8 cellular contexts compared by ENCODE assay signal in genomic region chr4:9495450-9495849, GRCh38. TPM values are rescaled to one million over a fixed set of nuclear protein-coding genes. Genes with fewer than 3 reads are reported as not detected.
DNase-seq lines count a peak whose midpoint lies in the region; TF ChIP-seq lines count a peak whose summit lies in the region.
"Not testable (repeated sequence)": the region's sequence is repeated elsewhere in the genome, so short reads cannot be mapped to it uniquely, and the experiment has no call there.

No MANE protein-coding gene starts in this region.

- H3K9me3 ChIP-seq in smooth muscle cell (replicated peaks; ENCODE audit: low read depth) = not testable (repeated sequence)

- not testable (repeated sequence) for H3K36me3 Mint-ChIP-seq in type B pancreatic cell

- H2AFZ ChIP-seq in smooth muscle cell (ENCODE audit: low read depth) = not testable (repeated sequence)

- not testable (repeated sequence) for TF ChIP-seq CTCF in RWPE1 (conservative IDR thresholded peaks at IDR 0.05; ENCODE audit: low read depth)
- TF ChIP-seq CTCF in smooth muscle cell (IDR thresholded peaks at IDR 0.05; ENCODE audit: borderline replicate concordance, insufficient read depth, poor library complexity, severe bottlenecking) = peak; percentile 41
- TF ChIP-seq CTCF in type B pancreatic cell (conservative IDR thresholded peaks at IDR 0.05) = peak; percentile 70

- H4K20me1 ChIP-seq in smooth muscle cell (ENCODE audit: low read depth) = not testable (repeated sequence)

- peaks cover 50% of the 10 kb centered on the region for H3K27me3 Mint-ChIP-seq in type B pancreatic cell

- not testable (repeated sequence) for H3K27ac ChIP-seq in RWPE1; smooth muscle cell (ENCODE audit: low read depth)

- DNase-seq in ELR (ENCODE audit: low read depth) (peak; percentile 20), NAMALWA (ENCODE audit: low spot score) (peak; percentile 75), RWPE1 (ENCODE audit: low spot score) (peak; percentile 1), ecto neural progenitor cell (ENCODE audit: low spot score) (peak; percentile 83), kidney tubule cell (ENCODE audit: low spot score) (peak; percentile 66), type B pancreatic cell (ENCODE audit: extremely low spot score, unreplicated experiment) (peak; percentile 77)
- peak; percentile 87 for DNase-seq in activated CD8-positive, alpha-beta memory T cell treated with anti-CD3 and anti-CD28 coated beads, Interleukin-2, amount 50 U/mL, for 48 hours
- not testable (repeated sequence) for DNase-seq in smooth muscle cell (lab: John Stamatoyannopoulos, UW; ENCODE audit: unreplicated experiment)

- not testable (repeated sequence) for H3K4me1 Mint-ChIP-seq in type B pancreatic cell (ENCODE audit: unreplicated experiment)

- H3K9me3 Mint-ChIP-seq in type B pancreatic cell = not testable (repeated sequence)

- H3K9ac ChIP-seq in smooth muscle cell (ENCODE audit: low read depth) = not testable (repeated sequence)

- peaks cover 30% of the 10 kb centered on the region for H3K27me3 ChIP-seq in smooth muscle cell (ENCODE audit: low read depth)

- CTCF ChIA-PET in RWPE1 (lab: Yijun Ruan, JAX) = interaction anchor here (0.6 kb wide), 1 partner anchor 323 kb away, joined by 3 read pairs; no protein-coding TSS in a partner anchor

- 12% methylated on average over 10 of the region's 11 CpGs for WGBS in smooth muscle cell (ENCODE audit: low lambda C conversion rate)

- H3K4me3 Mint-ChIP-seq in type B pancreatic cell = not testable (repeated sequence)

- POLR2A ChIA-PET in RWPE1 (lab: Yijun Ruan, JAX; ENCODE audit: low non-redundant PET) = not testable (repeated sequence)

- H3K4me3 ChIP-seq in smooth muscle cell = not testable (repeated sequence)

- not testable (repeated sequence) for H3K4me1 ChIP-seq in smooth muscle cell (ENCODE audit: low read depth)

- H3F3A ChIP-seq in smooth muscle cell (ENCODE audit: low read depth) = not testable (repeated sequence)

- not testable (repeated sequence) for H3K4me2 ChIP-seq in smooth muscle cell

- H3K27ac Mint-ChIP-seq in type B pancreatic cell = not testable (repeated sequence)

- H3K36me3 ChIP-seq in smooth muscle cell (ENCODE audit: low read depth) = not testable (repeated sequence)

- H3K79me2 ChIP-seq in smooth muscle cell (ENCODE audit: low read depth) = not testable (repeated sequence)

RNA-seq across cellular contexts. Expression of gene DEFB131A, which starts 51.2 kb away (rescaled TPM):
- total RNA-seq in smooth muscle cell (not detected in 2 replicates), type B pancreatic cell (ENCODE audit: low replicate concordance) (not detected in 2 replicates)
- polyA plus RNA-seq in smooth muscle cell = not detected in 2 replicates
